Comparison of ENCODE assay signal across 8 cellular contexts in genomic region chr7:1176891-1177373, GRCh38. TPM values are rescaled to one million over a fixed set of nuclear protein-coding genes. Genes with fewer than 3 reads are reported as not detected.
A peak's percentile ranks its signal among the peaks of the same experiment; 100 is the strongest.
DNase-seq lines count a peak whose midpoint lies in the region; ATAC-seq, FAIRE-seq and TF ChIP-seq lines count a peak whose summit lies in the region.

No MANE protein-coding gene starts in this region.

- CTCF ChIA-PET in activated CD4-positive, alpha-beta memory T cell treated with anti-CD3 and anti-CD28 coated beads, Interleukin-2, amount 10 ng/mL, durations not matched to agents 7 days and 5 days (lab: Charles Lee): interaction anchor here (0.6 to 5.5 kb wide), 16 partner anchors 8 to 345 kb away, joined by 3 to 55 read pairs (median 7); partner anchors contain the start of genes COX19, GPER1 and ZFAND2A

- no peak for TF ChIP-seq POLR2A in GM12892 (IDR thresholded peaks at IDR 0.05; ENCODE audit: low read depth, low read length)

- H3K27me3 Mint-ChIP-seq in activated CD4-positive, alpha-beta memory T cell treated with anti-CD3 and anti-CD28 coated beads, Interleukin-2, amount 10 ng/mL, durations not matched to agents 7 days and 5 days: peaks cover 11% of the 10 kb centered on the region
- H3K27me3 Mint-ChIP-seq in effector memory CD8-positive, alpha-beta T cell: peaks cover 22 to 30% of the 10 kb centered on the region in 2 donors
- H3K27me3 Mint-ChIP-seq in natural killer cell (ENCODE audit: low read depth in 2 of 2): peaks cover 15 to 22% of the 10 kb centered on the region in 2 donors

- H3K4me1 ChIP-seq in ACC112 (ENCODE audit: control insufficient read depth, insufficient read depth, low read length, unreplicated experiment): peaks cover 13% of the 10 kb centered on the region

- POLR2A ChIA-PET in activated CD4-positive, alpha-beta memory T cell treated with anti-CD3 and anti-CD28 coated beads, Interleukin-2, amount 10 ng/mL, durations not matched to agents 7 days and 5 days (lab: Charles Lee): interaction anchor here (1.1 to 2.8 kb wide), 5 partner anchors 15 to 184 kb away, joined by 3 to 27 read pairs (median 8); partner anchors contain the start of gene ZFAND2A

- H2AFZ ChIP-seq in ACC112 (ENCODE audit: low read length, unreplicated experiment): peak overlapping the region; percentile 77

- H3K27me3 ChIP-seq in ACC112 (ENCODE audit: insufficient read depth, low read length): no peaks in the 10 kb centered on the region

- peak overlapping the region; percentile 78 for H3K27ac Mint-ChIP-seq in activated CD4-positive, alpha-beta memory T cell treated with anti-CD3 and anti-CD28 coated beads, Interleukin-2, amount 10 ng/mL, durations not matched to agents 7 days and 5 days
- H3K27ac Mint-ChIP-seq in effector memory CD8-positive, alpha-beta T cell: peak overlapping the region in 1 of 2 donors; percentile 81
- peak overlapping the region in 1 of 2 donors; percentile 65 for H3K27ac Mint-ChIP-seq in natural killer cell

- peak overlapping the region; percentile 72; the same call in 1 of the 2 replicates for H3K4me3 ChIP-seq in ACC112 (ENCODE audit: low read depth, low read length)

- no peak overlapping the region for H3K4me3 Mint-ChIP-seq in activated CD4-positive, alpha-beta memory T cell treated with anti-CD3 and anti-CD28 coated beads, Interleukin-2, amount 10 ng/mL, durations not matched to agents 7 days and 5 days
- H3K4me3 Mint-ChIP-seq in effector memory CD8-positive, alpha-beta T cell: peak overlapping the region; percentile 76 to 79
- peak overlapping the region; percentile 76 for H3K4me3 Mint-ChIP-seq in natural killer cell

- intact Hi-C loops in natural killer cell (cut with micrococcal nuclease): loop anchor here (1.0 kb wide), 2 partner anchors 90 to 184 kb away; no protein-coding TSS in a partner anchor

- no peak for FAIRE-seq in GM12892 (lab: Jason Lieb, UNC)

- H3K79me2 ChIP-seq in ACC112 (ENCODE audit: control insufficient read depth, insufficient read depth, low read length, unreplicated experiment): no peaks in the 10 kb centered on the region

- peak; percentile 40 for TF ChIP-seq CTCF in natural killer cell (IDR thresholded peaks at IDR 0.05)

- peak overlapping the region; percentile 49 for H3K27ac ChIP-seq in ACC112 (ENCODE audit: low read depth, low read length)

- peak; percentile 78 for ATAC-seq in effector memory CD8-positive, alpha-beta T cell (replicated peaks)
- peak; percentile 72 to 79 (median 74) for ATAC-seq in natural killer cell
- no peak for ATAC-seq in HG03354 (IDR thresholded peaks at IDR 0.05; ENCODE audit: poor library complexity, severe bottlenecking, unreplicated experiment)

- no peaks in the 10 kb centered on the region for H3K36me3 Mint-ChIP-seq in activated CD4-positive, alpha-beta memory T cell treated with anti-CD3 and anti-CD28 coated beads, Interleukin-2, amount 10 ng/mL, durations not matched to agents 7 days and 5 days (ENCODE audit: low read depth)
- no peaks in the 10 kb centered on the region for H3K36me3 Mint-ChIP-seq in effector memory CD8-positive, alpha-beta T cell (ENCODE audit: insufficient read depth)
- H3K36me3 Mint-ChIP-seq in natural killer cell: no peaks in the 10 kb centered on the region

- H3K9me3 Mint-ChIP-seq in activated CD4-positive, alpha-beta memory T cell treated with anti-CD3 and anti-CD28 coated beads, Interleukin-2, amount 10 ng/mL, durations not matched to agents 7 days and 5 days: peaks cover 6% of the 10 kb centered on the region
- no peaks in the 10 kb centered on the region for H3K9me3 Mint-ChIP-seq in effector memory CD8-positive, alpha-beta T cell
- H3K9me3 Mint-ChIP-seq in natural killer cell: no peaks in the 10 kb centered on the region

- peak; percentile 43 for DNase-seq in GM12892 (ENCODE audit: insufficient read length)
- peak; percentile 78 for DNase-seq in NCI-H748 (lab: John Stamatoyannopoulos, UW; ENCODE audit: unreplicated experiment)
- DNase-seq in activated CD4-positive, alpha-beta memory T cell treated with anti-CD3 and anti-CD28 coated beads, Interleukin-2, amount 10 ng/mL, durations not matched to agents 7 days and 5 days: peak; percentile 84
- DNase-seq in effector memory CD8-positive, alpha-beta T cell: peak; percentile 75 to 83 (median 77)
- DNase-seq in natural killer cell: peak; percentile 74
- peak; percentile 32 for DNase-seq in superior temporal gyrus (ENCODE audit: extremely low spot score)

- peaks cover 20% of the 10 kb centered on the region for H3K4me1 Mint-ChIP-seq in activated CD4-positive, alpha-beta memory T cell treated with anti-CD3 and anti-CD28 coated beads, Interleukin-2, amount 10 ng/mL, durations not matched to agents 7 days and 5 days
- peaks cover 7 to 11% of the 10 kb centered on the region in 2 donors for H3K4me1 Mint-ChIP-seq in effector memory CD8-positive, alpha-beta T cell (ENCODE audit: low read depth in 2 of 2)
- H3K4me1 Mint-ChIP-seq in natural killer cell: peaks cover 12 to 14% of the 10 kb centered on the region in 2 donors

- no peaks in the 10 kb centered on the region for H3K36me3 ChIP-seq in ACC112 (ENCODE audit: insufficient read depth, low read length)

RNA-seq across cellular contexts. Expression of gene ZFAND2A, which starts 16.9 kb away (rescaled TPM):
- 21.5 TPM for polyA plus RNA-seq in GM12892 (2012; ENCODE audit: missing spikeins)
- 10 to 100 TPM; 29.4 to 34.6 TPM for total RNA-seq in activated CD4-positive, alpha-beta memory T cell treated with anti-CD3 and anti-CD28 coated beads, Interleukin-2, amount 10 ng/mL, durations not matched to agents 7 days and 5 days
- 100 to 1,000 TPM in 2 of 3 donors, 10 to 100 TPM in 1; 99.1 to 122 (median 106) TPM for total RNA-seq in natural killer cell

RNA-seq across cellular contexts. Expression of gene UNCX, which starts 55.7 kb away (rescaled TPM):
- polyA plus RNA-seq in GM12892 (2012; ENCODE audit: missing spikeins): not detected
- total RNA-seq in activated CD4-positive, alpha-beta memory T cell treated with anti-CD3 and anti-CD28 coated beads, Interleukin-2, amount 10 ng/mL, durations not matched to agents 7 days and 5 days: not detected
- not detected for total RNA-seq in natural killer cell

Comparison
In these comparisons a context has a peak if more than half of its experiments do, and no peak if none do; other contexts are left out.
1. DNase-seq: peak in every context shown above with its lines; median percentile 84 in activated CD4-positive, alpha-beta memory T cell treated with anti-CD3 and anti-CD28 coated beads, Interleukin-2, amount 10 ng/mL, durations not matched to agents 7 days and 5 days; 78 in NCI-H748; 77 in effector memory CD8-positive, alpha-beta T cell; 74 in natural killer cell; 43 in GM12892; 32 in superior temporal gyrus.